In the genomic region with DNA sequence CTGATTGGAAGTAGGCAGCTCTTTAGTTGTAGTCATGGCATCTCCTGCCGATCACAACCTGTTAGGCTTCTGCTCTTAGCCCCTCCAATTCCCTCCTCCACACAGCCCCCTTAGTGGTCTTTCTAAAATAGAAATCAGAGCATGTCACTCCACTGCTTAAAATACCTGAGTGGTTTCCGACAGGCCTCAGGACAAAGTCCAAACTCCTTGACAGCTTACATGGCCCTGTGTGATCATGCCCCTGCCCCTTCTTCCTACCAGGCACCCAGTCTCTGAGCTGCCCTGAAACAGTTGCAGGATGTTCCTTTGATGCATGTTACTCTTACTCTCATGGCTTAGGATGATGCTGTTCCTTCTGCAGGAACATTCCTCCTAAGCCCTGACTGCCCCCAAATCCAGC, we compare ENCODE assay signal across 1 cellular context.
TF ChIP-seq lines count a peak whose summit lies in the region.

No MANE protein-coding gene starts in this region.

TF ChIP-seq in GM23338, 12 proteins besides CTCF, POLR2A, EP300 and RAD21 (continued from another document):
- TF ChIP-seq, protein P1, sequence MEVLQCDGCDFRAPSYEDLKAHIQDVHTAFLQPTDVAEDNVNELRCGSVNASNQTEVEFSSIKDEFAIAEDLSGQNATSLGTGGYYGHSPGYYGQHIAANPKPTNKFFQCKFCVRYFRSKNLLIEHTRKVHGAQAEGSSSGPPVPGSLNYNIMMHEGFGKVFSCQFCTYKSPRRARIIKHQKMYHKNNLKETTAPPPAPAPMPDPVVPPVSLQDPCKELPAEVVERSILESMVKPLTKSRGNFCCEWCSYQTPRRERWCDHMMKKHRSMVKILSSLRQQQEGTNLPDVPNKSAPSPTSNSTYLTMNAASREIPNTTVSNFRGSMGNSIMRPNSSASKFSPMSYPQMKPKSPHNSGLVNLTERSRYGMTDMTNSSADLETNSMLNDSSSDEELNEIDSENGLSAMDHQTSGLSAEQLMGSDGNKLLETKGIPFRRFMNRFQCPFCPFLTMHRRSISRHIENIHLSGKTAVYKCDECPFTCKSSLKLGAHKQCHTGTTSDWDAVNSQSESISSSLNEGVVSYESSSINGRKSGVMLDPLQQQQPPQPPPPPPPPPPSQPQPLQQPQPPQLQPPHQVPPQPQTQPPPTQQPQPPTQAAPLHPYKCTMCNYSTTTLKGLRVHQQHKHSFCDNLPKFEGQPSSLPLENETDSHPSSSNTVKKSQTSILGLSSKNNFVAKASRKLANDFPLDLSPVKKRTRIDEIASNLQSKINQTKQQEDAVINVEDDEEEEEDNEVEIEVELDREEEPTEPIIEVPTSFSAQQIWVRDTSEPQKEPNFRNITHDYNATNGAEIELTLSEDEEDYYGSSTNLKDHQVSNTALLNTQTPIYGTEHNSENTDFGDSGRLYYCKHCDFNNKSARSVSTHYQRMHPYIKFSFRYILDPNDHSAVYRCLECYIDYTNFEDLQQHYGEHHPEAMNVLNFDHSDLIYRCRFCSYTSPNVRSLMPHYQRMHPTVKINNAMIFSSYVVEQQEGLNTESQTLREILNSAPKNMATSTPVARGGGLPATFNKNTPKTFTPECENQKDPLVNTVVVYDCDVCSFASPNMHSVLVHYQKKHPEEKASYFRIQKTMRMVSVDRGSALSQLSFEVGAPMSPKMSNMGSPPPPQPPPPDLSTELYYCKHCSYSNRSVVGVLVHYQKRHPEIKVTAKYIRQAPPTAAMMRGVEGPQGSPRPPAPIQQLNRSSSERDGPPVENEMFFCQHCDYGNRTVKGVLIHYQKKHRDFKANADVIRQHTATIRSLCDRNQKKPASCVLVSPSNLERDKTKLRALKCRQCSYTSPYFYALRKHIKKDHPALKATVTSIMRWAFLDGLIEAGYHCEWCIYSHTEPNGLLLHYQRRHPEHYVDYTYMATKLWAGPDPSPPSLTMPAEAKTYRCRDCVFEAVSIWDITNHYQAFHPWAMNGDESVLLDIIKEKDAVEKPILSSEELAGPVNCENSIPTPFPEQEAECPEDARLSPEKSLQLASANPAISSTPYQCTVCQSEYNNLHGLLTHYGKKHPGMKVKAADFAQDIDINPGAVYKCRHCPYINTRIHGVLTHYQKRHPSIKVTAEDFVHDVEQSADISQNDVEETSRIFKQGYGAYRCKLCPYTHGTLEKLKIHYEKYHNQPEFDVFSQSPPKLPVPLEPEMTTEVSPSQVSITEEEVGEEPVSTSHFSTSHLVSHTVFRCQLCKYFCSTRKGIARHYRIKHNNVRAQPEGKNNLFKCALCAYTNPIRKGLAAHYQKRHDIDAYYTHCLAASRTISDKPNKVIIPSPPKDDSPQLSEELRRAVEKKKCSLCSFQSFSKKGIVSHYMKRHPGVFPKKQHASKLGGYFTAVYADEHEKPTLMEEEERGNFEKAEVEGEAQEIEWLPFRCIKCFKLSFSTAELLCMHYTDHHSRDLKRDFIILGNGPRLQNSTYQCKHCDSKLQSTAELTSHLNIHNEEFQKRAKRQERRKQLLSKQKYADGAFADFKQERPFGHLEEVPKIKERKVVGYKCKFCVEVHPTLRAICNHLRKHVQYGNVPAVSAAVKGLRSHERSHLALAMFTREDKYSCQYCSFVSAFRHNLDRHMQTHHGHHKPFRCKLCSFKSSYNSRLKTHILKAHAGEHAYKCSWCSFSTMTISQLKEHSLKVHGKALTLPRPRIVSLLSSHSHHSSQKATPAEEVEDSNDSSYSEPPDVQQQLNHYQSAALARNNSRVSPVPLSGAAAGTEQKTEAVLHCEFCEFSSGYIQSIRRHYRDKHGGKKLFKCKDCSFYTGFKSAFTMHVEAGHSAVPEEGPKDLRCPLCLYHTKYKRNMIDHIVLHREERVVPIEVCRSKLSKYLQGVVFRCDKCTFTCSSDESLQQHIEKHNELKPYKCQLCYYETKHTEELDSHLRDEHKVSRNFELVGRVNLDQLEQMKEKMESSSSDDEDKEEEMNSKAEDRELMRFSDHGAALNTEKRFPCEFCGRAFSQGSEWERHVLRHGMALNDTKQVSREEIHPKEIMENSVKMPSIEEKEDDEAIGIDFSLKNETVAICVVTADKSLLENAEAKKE (CRISPR knock-in tag; IDR thresholded peaks at IDR 0.05), result no peak
- no peak for TF ChIP-seq EZH2 (IDR thresholded peaks at IDR 0.05; ENCODE audit: low read depth, unreplicated experiment)
- TF ChIP-seq ZNF114 (CRISPR knock-in tag; IDR thresholded peaks at IDR 0.05), result no peak
- TF ChIP-seq, protein P2, sequence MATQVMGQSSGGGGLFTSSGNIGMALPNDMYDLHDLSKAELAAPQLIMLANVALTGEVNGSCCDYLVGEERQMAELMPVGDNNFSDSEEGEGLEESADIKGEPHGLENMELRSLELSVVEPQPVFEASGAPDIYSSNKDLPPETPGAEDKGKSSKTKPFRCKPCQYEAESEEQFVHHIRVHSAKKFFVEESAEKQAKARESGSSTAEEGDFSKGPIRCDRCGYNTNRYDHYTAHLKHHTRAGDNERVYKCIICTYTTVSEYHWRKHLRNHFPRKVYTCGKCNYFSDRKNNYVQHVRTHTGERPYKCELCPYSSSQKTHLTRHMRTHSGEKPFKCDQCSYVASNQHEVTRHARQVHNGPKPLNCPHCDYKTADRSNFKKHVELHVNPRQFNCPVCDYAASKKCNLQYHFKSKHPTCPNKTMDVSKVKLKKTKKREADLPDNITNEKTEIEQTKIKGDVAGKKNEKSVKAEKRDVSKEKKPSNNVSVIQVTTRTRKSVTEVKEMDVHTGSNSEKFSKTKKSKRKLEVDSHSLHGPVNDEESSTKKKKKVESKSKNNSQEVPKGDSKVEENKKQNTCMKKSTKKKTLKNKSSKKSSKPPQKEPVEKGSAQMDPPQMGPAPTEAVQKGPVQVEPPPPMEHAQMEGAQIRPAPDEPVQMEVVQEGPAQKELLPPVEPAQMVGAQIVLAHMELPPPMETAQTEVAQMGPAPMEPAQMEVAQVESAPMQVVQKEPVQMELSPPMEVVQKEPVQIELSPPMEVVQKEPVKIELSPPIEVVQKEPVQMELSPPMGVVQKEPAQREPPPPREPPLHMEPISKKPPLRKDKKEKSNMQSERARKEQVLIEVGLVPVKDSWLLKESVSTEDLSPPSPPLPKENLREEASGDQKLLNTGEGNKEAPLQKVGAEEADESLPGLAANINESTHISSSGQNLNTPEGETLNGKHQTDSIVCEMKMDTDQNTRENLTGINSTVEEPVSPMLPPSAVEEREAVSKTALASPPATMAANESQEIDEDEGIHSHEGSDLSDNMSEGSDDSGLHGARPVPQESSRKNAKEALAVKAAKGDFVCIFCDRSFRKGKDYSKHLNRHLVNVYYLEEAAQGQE (IDR thresholded peaks at IDR 0.05; ENCODE audit: unreplicated experiment), result no peak
- no peak for TF ChIP-seq STAT1 (IDR thresholded peaks at IDR 0.05; ENCODE audit: unreplicated experiment)
- TF ChIP-seq, protein P3, sequence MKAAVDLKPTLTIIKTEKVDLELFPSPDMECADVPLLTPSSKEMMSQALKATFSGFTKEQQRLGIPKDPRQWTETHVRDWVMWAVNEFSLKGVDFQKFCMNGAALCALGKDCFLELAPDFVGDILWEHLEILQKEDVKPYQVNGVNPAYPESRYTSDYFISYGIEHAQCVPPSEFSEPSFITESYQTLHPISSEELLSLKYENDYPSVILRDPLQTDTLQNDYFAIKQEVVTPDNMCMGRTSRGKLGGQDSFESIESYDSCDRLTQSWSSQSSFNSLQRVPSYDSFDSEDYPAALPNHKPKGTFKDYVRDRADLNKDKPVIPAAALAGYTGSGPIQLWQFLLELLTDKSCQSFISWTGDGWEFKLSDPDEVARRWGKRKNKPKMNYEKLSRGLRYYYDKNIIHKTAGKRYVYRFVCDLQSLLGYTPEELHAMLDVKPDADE (IDR thresholded peaks at IDR 0.05), result no peak
- no peak for TF ChIP-seq JUNB (IDR thresholded peaks at IDR 0.05; ENCODE audit: unreplicated experiment)
- no peak for TF ChIP-seq CREB1 (CRISPR knock-in tag; IDR thresholded peaks at IDR 0.05; ENCODE audit: low read depth)
